Comparison of ENCODE assay signal across 8 cellular contexts in genomic region chr2:16608661-16609643, GRCh38. TPM values are rescaled to one million over a fixed set of nuclear protein-coding genes. Genes with fewer than 3 reads are reported as not detected.
DNase-seq lines count a peak whose midpoint lies in the region; ATAC-seq and TF ChIP-seq lines count a peak whose summit lies in the region.

No MANE protein-coding gene starts in this region.

- H3K4me3 ChIP-seq in SU-DHL-6 (ENCODE audit: insufficient read depth, low read length, poor library complexity, severe bottlenecking) (peak overlapping the region; percentile 24), adipocyte (ENCODE audit: low read length) (peak overlapping the region; percentile 87), left ventricle myocardium inferior (peak overlapping the region; percentile 68)

- H3K9me3 ChIP-seq in SU-DHL-6 (ENCODE audit: insufficient read depth, low read length) (no peaks in the 10 kb centered on the region), adipocyte (ENCODE audit: control insufficient read depth, low read length) (no peaks in the 10 kb centered on the region), left ventricle myocardium inferior (replicated peaks) (no peaks in the 10 kb centered on the region)

- H3K36me3 Mint-ChIP-seq in progenitor cell of endocrine pancreas (ENCODE audit: insufficient read depth) = no peaks in the 10 kb centered on the region

- peak overlapping the region; percentile 22; the same call in 1 of the 2 replicates for H3K9ac ChIP-seq in SU-DHL-6 (ENCODE audit: low read length)
- peak overlapping the region; percentile 71 for H3K9ac ChIP-seq in adipocyte (ENCODE audit: low read length)

- H3K4me2 ChIP-seq in SU-DHL-6 (ENCODE audit: low read depth, low read length, poor library complexity, severe bottlenecking) = peak overlapping the region; percentile 51

- TF ChIP-seq CTCF in GM12801 (IDR thresholded peaks at IDR 0.05; ENCODE audit: extremely low read depth, insufficient read length) (peak; percentile 44), SU-DHL-6 (IDR thresholded peaks at IDR 0.05; ENCODE audit: insufficient read depth, low read length, poor library complexity, severe bottlenecking) (peak; percentile 56), left ventricle myocardium inferior (IDR thresholded peaks at IDR 0.05; ENCODE audit: borderline replicate concordance) (peak; percentile 90), progenitor cell of endocrine pancreas (IDR thresholded peaks at IDR 0.05; ENCODE audit: unreplicated experiment) (peak; percentile 81)

- no peaks in the 10 kb centered on the region for H3K9me2 ChIP-seq in SU-DHL-6 (replicated peaks; ENCODE audit: insufficient read depth, low read length)

- H3F3A ChIP-seq in SU-DHL-6 (ENCODE audit: insufficient read depth) = no peaks in the 10 kb centered on the region

- no peaks in the 10 kb centered on the region for H3K79me2 ChIP-seq in SU-DHL-6 (ENCODE audit: insufficient read depth, low read length)

- peak; percentile 91 for ATAC-seq in HG02571 (IDR thresholded peaks at IDR 0.05; ENCODE audit: unreplicated experiment)

- H3K4me1 ChIP-seq in adipocyte (ENCODE audit: control insufficient read depth, insufficient read depth, low read length) = peaks cover 9% of the 10 kb centered on the region
- H3K4me1 ChIP-seq in left ventricle myocardium inferior = peaks cover 24% of the 10 kb centered on the region

- peak overlapping the region; percentile 90 for H3K4me3 Mint-ChIP-seq in progenitor cell of endocrine pancreas (ENCODE audit: low read depth)

- H3K27me3 ChIP-seq in SU-DHL-6 (ENCODE audit: low read length) (no peaks in the 10 kb centered on the region), adipocyte (replicated peaks; ENCODE audit: control insufficient read depth, insufficient read depth, low read length) (no peaks in the 10 kb centered on the region), left ventricle myocardium inferior (ENCODE audit: low read depth) (peaks cover 12% of the 10 kb centered on the region)

- peaks cover 5% of the 10 kb centered on the region for H3K4me1 Mint-ChIP-seq in progenitor cell of endocrine pancreas (ENCODE audit: low read depth)

- peak overlapping the region; percentile 93 for H3K27ac Mint-ChIP-seq in progenitor cell of endocrine pancreas

- peak; percentile 75 for DNase-seq in MV-4-11 (lab: John Stamatoyannopoulos, UW)
- peak; percentile 88 for DNase-seq in adipocyte (ENCODE audit: low read depth)
- peak; percentile 86 for DNase-seq in left ventricle myocardium inferior
- peak; percentile 91 for DNase-seq in progenitor cell of endocrine pancreas (ENCODE audit: low spot score, unreplicated experiment)
- DNase-seq in ureter (ENCODE audit: low spot score) = peak; percentile 90

- peak overlapping the region; percentile 69 for H2AFZ ChIP-seq in SU-DHL-6 (ENCODE audit: low read depth, low read length, severe bottlenecking)

- no peaks in the 10 kb centered on the region for H3K9me3 Mint-ChIP-seq in progenitor cell of endocrine pancreas (ENCODE audit: low read depth)

- H3K36me3 ChIP-seq in SU-DHL-6 (ENCODE audit: low read length) (no peaks in the 10 kb centered on the region), adipocyte (ENCODE audit: control insufficient read depth, insufficient read depth, low read length, severe bottlenecking) (no peaks in the 10 kb centered on the region), left ventricle myocardium inferior (no peaks in the 10 kb centered on the region)

- peaks cover 12% of the 10 kb centered on the region for H3K27me3 Mint-ChIP-seq in progenitor cell of endocrine pancreas

- intact Hi-C loops in left ventricle myocardium inferior (cut with micrococcal nuclease) = no loop called here

- H4K20me1 ChIP-seq in SU-DHL-6 (ENCODE audit: low read depth, low read length) = no peaks in the 10 kb centered on the region

- H3K27ac ChIP-seq in SU-DHL-6 (ENCODE audit: low read depth, low read length) (no peak overlapping the region), left ventricle myocardium inferior (replicated peaks) (peak overlapping the region; percentile 71)

RNA-seq across cellular contexts. Expression of gene CYRIA, which starts 56.7 kb away (rescaled TPM):
- total RNA-seq in left ventricle myocardium inferior (4.1 TPM), progenitor cell of endocrine pancreas (0.91 and 2.0 TPM in 2 replicates), ureter (17.4 TPM)

Comparison
In these comparisons a context has a peak if more than half of its experiments do, and no peak if none do; other contexts are left out.
1. H3K4me3 ChIP-seq: peak in every context shown above with its lines; median percentile 87 in adipocyte; 68 in left ventricle myocardium inferior; 24 in SU-DHL-6.